In genomic region chr17:45643591-45643990, GRCh38 we compare ENCODE assay signal across 33 cellular contexts.
"Had no signal": no experiment of that assay in that cellular context is flagged by ENCODE, and none has a peak within 500 bp of the region (broad histone marks: within the 10 kb centered on the region; RNA-seq: fewer than 3 reads in every experiment).

No MANE protein-coding gene starts in this region.

- DNase-seq: Karpas-422, Kasumi-1, KG1, MG63, MM.1S, MV-4-11, NCI-H1048, NCI-H1092, NCI-H1092 treated with DMSO at 0.1 percent for 48 hours, NCI-H1105, NCI-H1105 treated with DMSO at 0.1 percent for 48 hours, NCI-H1417, NCI-H1417 treated with DMSO at 0.1 percent for 48 hours, NCI-H1436, NCI-H1436 treated with DMSO at 0.1 percent for 48 hours, NCI-H1694, NCI-H1694 treated with DMSO at 0.1 percent for 48 hours, NCI-H187, NCI-H187 treated with DMSO at 0.1 percent for 48 hours, NCI-H1930, NCI-H2029, NCI-H2029 treated with DMSO at 0.1 percent for 48 hours, NCI-H2081, NCI-H2081 treated with DMSO at 0.1 percent for 48 hours, NCI-H2107, NCI-H2171, NCI-H2171 treated with DMSO at 0.1 percent for 48 hours, NCI-H2227 treated with DMSO at 0.1 percent for 48 hours, NCI-H226, NCI-H345, NCI-H446, NCI-H446 treated with DMSO at 0.1 percent for 48 hours, NCI-H510A had no signal
